Comparison of ENCODE assay signal across 16 cellular contexts in the genomic region with DNA sequence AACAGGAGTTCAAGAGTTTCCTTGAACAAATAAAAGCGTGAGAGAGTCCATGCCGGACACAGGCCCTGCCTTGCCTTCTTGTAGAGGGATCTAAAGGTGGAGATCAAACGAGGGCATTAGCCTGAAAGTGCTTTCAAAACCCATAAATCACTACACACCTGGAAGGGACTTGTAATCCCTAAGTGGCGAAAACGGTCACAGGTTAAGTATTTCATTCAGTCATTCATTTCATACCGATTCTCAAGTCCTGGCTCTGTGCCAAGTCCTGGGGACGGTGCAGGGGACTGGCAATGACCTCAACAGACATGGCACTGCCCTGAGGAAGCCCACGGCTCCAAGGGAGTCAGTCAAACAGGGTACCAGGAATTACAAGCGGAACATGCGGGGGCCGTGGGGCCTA. TPM values are rescaled to one million over a fixed set of nuclear protein-coding genes. Genes with fewer than 3 reads are reported as not detected.
"Had no signal": no experiment of that assay in that cellular context is flagged by ENCODE, and none has a peak within 500 bp of the region (broad histone marks: within the 10 kb centered on the region; RNA-seq: fewer than 3 reads in every experiment).

No MANE protein-coding gene starts in this region.

- DNase-seq: activated CD4-positive, alpha-beta T cell treated with anti-CD3 and anti-CD28 coated beads for 4 hours; activated CD8-positive, alpha-beta T cell treated with anti-CD3 and anti-CD28 coated beads, Interleukin-2, amount 10 ng/mL, durations not matched to agents 7 days and 5 days; activated naive CD4-positive, alpha-beta T cell; activated naive CD8-positive, alpha-beta T cell treated with anti-CD3 and anti-CD28 coated beads, Interleukin-2, amount 50 U/mL, for 24 hours; esophagus squamous epithelium; foreskin keratinocyte; head of caudate nucleus; posterior cingulate gyrus; T-cell; T1000; transverse colon had no signal

- H3K36me3 ChIP-seq: ascending aorta, cardiac muscle cell, esophagus squamous epithelium, right atrium auricular region, transverse colon had no signal

- H3K4me3 ChIP-seq: ascending aorta, cardiac muscle cell, esophagus squamous epithelium, right atrium auricular region, transverse colon had no signal

- H3K36me3 Mint-ChIP-seq: stimulated activated memory B cell treated with anti-CD40 and anti-IgM and Interleukin-4, amounts not matched to agents 10 μg/mL and 1 μg/mL and 100 μg/mL, for 72 hours; T-cell had no signal

- H3K27ac ChIP-seq: ascending aorta, cardiac muscle cell, esophagus squamous epithelium, foreskin keratinocyte, right atrium auricular region, transverse colon had no signal

- H3K9me3 Mint-ChIP-seq: activated naive CD8-positive, alpha-beta T cell treated with anti-CD3 and anti-CD28 coated beads, Interleukin-2, amount 50 U/mL, for 24 hours; activated T-helper 1 cell treated with anti-CD3 and anti-CD28 coated beads, Interleukin-12 subunit alpha, Interleukin-12 subunit beta, Interleukin-2, Interleukin-4 antibody, amounts not matched to agents 30 ng/mL and 10 ng/mL and 1 ng/mL, durations not matched to agents 14 hours and 24 hours and 36 hours; stimulated activated memory B cell treated with anti-CD40 and anti-IgM and Interleukin-4, amounts not matched to agents 10 μg/mL and 1 μg/mL and 100 μg/mL, for 72 hours; T-cell had no signal

- ATAC-seq: activated CD8-positive, alpha-beta T cell treated with anti-CD3 and anti-CD28 coated beads, Interleukin-2, amount 10 ng/mL, durations not matched to agents 7 days and 5 days; activated naive CD8-positive, alpha-beta T cell treated with anti-CD3 and anti-CD28 coated beads, Interleukin-2, amount 50 U/mL, for 24 hours; foreskin keratinocyte; stimulated activated memory B cell treated with anti-CD40 and anti-IgM and Interleukin-4, amounts not matched to agents 10 μg/mL and 1 μg/mL and 100 μg/mL, for 72 hours; T-cell had no signal

- H3K9me3 ChIP-seq: ascending aorta, esophagus squamous epithelium, right atrium auricular region, transverse colon had no signal

- H3K27me3 ChIP-seq: ascending aorta, cardiac muscle cell, right atrium auricular region had no signal

- H3K4me3 Mint-ChIP-seq: activated CD8-positive, alpha-beta T cell treated with anti-CD3 and anti-CD28 coated beads, Interleukin-2, amount 10 ng/mL, durations not matched to agents 7 days and 5 days; activated naive CD8-positive, alpha-beta T cell treated with anti-CD3 and anti-CD28 coated beads, Interleukin-2, amount 50 U/mL, for 24 hours; activated T-helper 1 cell treated with anti-CD3 and anti-CD28 coated beads, Interleukin-12 subunit alpha, Interleukin-12 subunit beta, Interleukin-2, Interleukin-4 antibody, amounts not matched to agents 30 ng/mL and 10 ng/mL and 1 ng/mL, durations not matched to agents 14 hours and 24 hours and 36 hours; stimulated activated memory B cell treated with anti-CD40 and anti-IgM and Interleukin-4, amounts not matched to agents 10 μg/mL and 1 μg/mL and 100 μg/mL, for 72 hours; T-cell had no signal

- H3K4me1 ChIP-seq: ascending aorta, foreskin keratinocyte, right atrium auricular region had no signal

- H3K4me1 Mint-ChIP-seq: activated naive CD8-positive, alpha-beta T cell treated with anti-CD3 and anti-CD28 coated beads, Interleukin-2, amount 50 U/mL, for 24 hours; stimulated activated memory B cell treated with anti-CD40 and anti-IgM and Interleukin-4, amounts not matched to agents 10 μg/mL and 1 μg/mL and 100 μg/mL, for 72 hours; T-cell had no signal

- H3K27ac Mint-ChIP-seq: activated CD8-positive, alpha-beta T cell treated with anti-CD3 and anti-CD28 coated beads, Interleukin-2, amount 10 ng/mL, durations not matched to agents 7 days and 5 days; activated naive CD8-positive, alpha-beta T cell treated with anti-CD3 and anti-CD28 coated beads, Interleukin-2, amount 50 U/mL, for 24 hours; activated T-helper 1 cell treated with anti-CD3 and anti-CD28 coated beads, Interleukin-12 subunit alpha, Interleukin-12 subunit beta, Interleukin-2, Interleukin-4 antibody, amounts not matched to agents 30 ng/mL and 10 ng/mL and 1 ng/mL, durations not matched to agents 14 hours and 24 hours and 36 hours; stimulated activated memory B cell treated with anti-CD40 and anti-IgM and Interleukin-4, amounts not matched to agents 10 μg/mL and 1 μg/mL and 100 μg/mL, for 72 hours; T-cell had no signal

RNA-seq across cellular contexts. Expression of gene ELFN2, which starts 26.6 kb away (rescaled TPM):
- total RNA-seq: ascending aorta, esophagus squamous epithelium, right atrium auricular region had no signal
- polyA plus RNA-seq: cardiac muscle cell had no signal
